19 cellular contexts compared by ENCODE assay signal in genomic region chr2:2324119-2324518, GRCh38. TPM values are rescaled to one million over a fixed set of nuclear protein-coding genes. Genes with fewer than 3 reads are reported as not detected.
DNase-seq lines count a peak whose midpoint lies in the region; ATAC-seq and TF ChIP-seq lines count a peak whose summit lies in the region.
"Had no signal": no experiment of that assay in that cellular context is flagged by ENCODE, and none has a peak within 500 bp of the region (broad histone marks: within the 10 kb centered on the region; RNA-seq: fewer than 3 reads in every experiment).

No MANE protein-coding gene starts in this region.

- H3K27me3 ChIP-seq in neuron (ENCODE audit: insufficient read depth, low read length): peaks cover 19% of the 10 kb centered on the region
- peaks cover 5% of the 10 kb centered on the region for H3K27me3 ChIP-seq in upper lobe of right lung

- peak overlapping the region; percentile 0 for H3K4me3 ChIP-seq in neuron (ENCODE audit: low read length)
- no peak overlapping the region for H3K4me3 ChIP-seq in upper lobe of right lung

- H3K36me3 Mint-ChIP-seq in stimulated activated naive B cell treated with anti-CD40 and anti-IgM and Interleukin-4, amounts not matched to agents 10 μg/mL and 1 μg/mL and 100 μg/mL, for 72 hours: no peaks in the 10 kb centered on the region
- H3K36me3 Mint-ChIP-seq: CD14-positive monocyte had no signal

- H3K4me1 ChIP-seq in neuron (ENCODE audit: insufficient read depth, low read length): no peaks in the 10 kb centered on the region
- H3K4me1 ChIP-seq in upper lobe of right lung: no peaks in the 10 kb centered on the region

- DNase-seq in NCI-H2196 (lab: John Stamatoyannopoulos, UW; ENCODE audit: unreplicated experiment): peak; percentile 48
- DNase-seq in NCI-H2196 treated with DMSO at 0.1 percent for 48 hours (lab: John Stamatoyannopoulos, UW; ENCODE audit: unreplicated experiment): no peak
- DNase-seq in NCI-H2227 treated with DMSO at 0.1 percent for 48 hours (lab: John Stamatoyannopoulos, UW): peak; percentile 90
- peak in 19 of 61 donors; percentile 29 to 81 (median 62) for DNase-seq in caudate nucleus (lab: John Stamatoyannopoulos, UW)
- no peak for DNase-seq in upper lobe of right lung
- no peak for DNase-seq in NCI-H526 (lab: John Stamatoyannopoulos, UW)
- no peak for DNase-seq in stimulated activated naive B cell treated with anti-CD40 and anti-IgM and Interleukin-4, amounts not matched to agents 10 μg/mL and 1 μg/mL and 100 μg/mL, for 72 hours
- DNase-seq: activated B cell treated with CpG ODN at 0.5 μM for 24 hours; activated CD8-positive, alpha-beta memory T cell treated with anti-CD3 and anti-CD28 coated beads for 24 hours; foreskin fibroblast; left colon; T-helper 17 cell had no signal

- H2AFZ ChIP-seq in neuron (ENCODE audit: low read depth, low read length): no peak overlapping the region

- no peaks in the 10 kb centered on the region for H3K4me1 Mint-ChIP-seq in stimulated activated naive B cell treated with anti-CD40 and anti-IgM and Interleukin-4, amounts not matched to agents 10 μg/mL and 1 μg/mL and 100 μg/mL, for 72 hours
- H3K4me1 Mint-ChIP-seq: activated B cell treated with CpG ODN at 0.5 μM for 24 hours, CD14-positive monocyte had no signal

- H3K9me3 Mint-ChIP-seq in stimulated activated naive B cell treated with anti-CD40 and anti-IgM and Interleukin-4, amounts not matched to agents 10 μg/mL and 1 μg/mL and 100 μg/mL, for 72 hours: peaks cover 0 to 4% of the 10 kb centered on the region in 2 donors
- H3K9me3 Mint-ChIP-seq: activated B cell treated with CpG ODN at 0.5 μM for 24 hours; activated T-helper 2 cell treated with anti-CD3 and anti-CD28 coated beads, Interferon-gamma antibody, Interleukin-2, Interleukin-4, amounts not matched to agents 10 μg/mL and 5 μg/mL and 100 μg/mL, durations not matched to agents 14 hours and 24 hours and 36 hours had no signal

- intact Hi-C loops in upper lobe of right lung (cut with DNase I): no loop called here

- H3K36me3 ChIP-seq in neuron (ENCODE audit: insufficient read depth, low read length): no peaks in the 10 kb centered on the region
- H3K36me3 ChIP-seq in upper lobe of right lung: no peaks in the 10 kb centered on the region

- no peak overlapping the region for H3K4me3 Mint-ChIP-seq in stimulated activated naive B cell treated with anti-CD40 and anti-IgM and Interleukin-4, amounts not matched to agents 10 μg/mL and 1 μg/mL and 100 μg/mL, for 72 hours
- H3K4me3 Mint-ChIP-seq: activated B cell treated with CpG ODN at 0.5 μM for 24 hours; CD14-positive monocyte; stimulated activated naive CD8-positive, alpha-beta T cell treated with anti-CD3 and anti-CD28 coated beads, Interleukin-15, Interleukin-2, amounts not matched to agents 100 ng/mL and 50 ng/mL, for 24 hours; T-helper 17 cell had no signal

- H3K27me3 Mint-ChIP-seq in stimulated activated naive B cell treated with anti-CD40 and anti-IgM and Interleukin-4, amounts not matched to agents 10 μg/mL and 1 μg/mL and 100 μg/mL, for 72 hours: no peaks in the 10 kb centered on the region
- H3K27me3 Mint-ChIP-seq: T-helper 17 cell had no signal

- no peak for TF ChIP-seq CTCF in upper lobe of right lung (IDR thresholded peaks at IDR 0.05)

- ATAC-seq in upper lobe of right lung: no peak
- no peak for ATAC-seq in stimulated activated naive B cell treated with anti-CD40 and anti-IgM and Interleukin-4, amounts not matched to agents 10 μg/mL and 1 μg/mL and 100 μg/mL, for 72 hours (replicated peaks)
- ATAC-seq: left colon, Right ventricle myocardium inferior, T-helper 17 cell had no signal

- H3K27ac ChIP-seq in caudate nucleus (ENCODE audit: low read depth, low read length) (peak overlapping the region; percentile 67), upper lobe of right lung (no peak overlapping the region)

- H3K27ac Mint-ChIP-seq in stimulated activated naive B cell treated with anti-CD40 and anti-IgM and Interleukin-4, amounts not matched to agents 10 μg/mL and 1 μg/mL and 100 μg/mL, for 72 hours: no peak overlapping the region
- H3K27ac Mint-ChIP-seq: activated B cell treated with CpG ODN at 0.5 μM for 24 hours; activated T-helper 2 cell treated with anti-CD3 and anti-CD28 coated beads, Interferon-gamma antibody, Interleukin-2, Interleukin-4, amounts not matched to agents 10 μg/mL and 5 μg/mL and 100 μg/mL, durations not matched to agents 14 hours and 24 hours and 36 hours; stimulated activated naive CD8-positive, alpha-beta T cell treated with anti-CD3 and anti-CD28 coated beads, Interleukin-15, Interleukin-2, amounts not matched to agents 100 ng/mL and 50 ng/mL, for 24 hours; T-helper 17 cell had no signal

- H3K9me3 ChIP-seq in neuron (ENCODE audit: low read length): no peaks in the 10 kb centered on the region
- H3K9me3 ChIP-seq in upper lobe of right lung: no peaks in the 10 kb centered on the region

RNA-seq across cellular contexts. Expression of gene MYT1L, which starts 7.0 kb away (rescaled TPM):
- total RNA-seq in upper lobe of right lung: not detected
- total RNA-seq: activated B cell treated with CpG ODN at 0.5 μM for 24 hours, chondrocyte, endothelial cell of umbilical vein, T-helper 17 cell had no signal

Comparison
In these comparisons a context has a peak if more than half of its experiments do, and no peak if none do; other contexts are left out.
1. DNase-seq: peak in NCI-H2196 (single experiment) and NCI-H2227 treated with DMSO at 0.1 percent for 48 hours (single experiment); none in NCI-H2196 treated with DMSO at 0.1 percent for 48 hours (single experiment), upper lobe of right lung (single experiment), NCI-H526 (0 of 2) and stimulated activated naive B cell treated with anti-CD40 and anti-IgM and Interleukin-4, amounts not matched to agents 10 μg/mL and 1 μg/mL and 100 μg/mL, for 72 hours (single experiment).